ENCODE assay signal across 8 cellular contexts in the genomic region with DNA sequence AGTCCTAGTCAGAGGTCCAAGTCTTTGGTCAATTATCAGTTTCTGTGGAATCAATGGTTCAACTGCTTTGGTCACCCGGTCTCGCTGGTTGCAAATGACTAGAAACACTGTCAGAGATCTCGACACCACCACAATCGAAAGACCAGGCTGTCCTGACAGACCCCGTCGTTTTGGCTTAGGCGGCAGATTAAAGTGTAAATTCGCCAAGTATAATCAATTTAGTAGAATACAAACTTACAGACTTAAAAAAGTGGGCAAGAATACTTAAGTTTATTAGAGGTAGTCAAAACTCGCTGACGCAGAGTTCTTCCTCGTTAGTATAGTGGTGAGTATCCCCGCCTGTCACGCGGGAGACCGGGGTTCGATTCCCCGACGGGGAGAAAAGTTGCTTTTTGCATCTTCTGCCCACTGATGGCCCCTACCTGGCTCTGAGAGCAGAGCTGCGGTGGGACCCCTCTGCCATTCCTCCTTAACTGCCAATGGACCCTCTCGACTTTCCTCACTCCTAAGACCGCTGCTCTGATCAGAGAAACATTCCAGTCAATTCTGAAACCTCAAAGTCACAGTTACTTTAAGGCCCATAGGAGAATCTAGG. TPM values are rescaled to one million over a fixed set of nuclear protein-coding genes. Genes with fewer than 3 reads are reported as not detected.
A peak's percentile ranks its signal among the peaks of the same experiment; 100 is the strongest.
DNase-seq lines count a peak whose midpoint lies in the region; ATAC-seq and TF ChIP-seq lines count a peak whose summit lies in the region.

No MANE protein-coding gene starts in this region.

- H3K27me3 Mint-ChIP-seq in activated naive CD4-positive, alpha-beta T cell treated with anti-CD3 and anti-CD28 coated beads, Interleukin-2, amount 10 ng/mL, durations not matched to agents 7 days and 5 days, result peaks cover 52% of the 10 kb centered on the region

- CTCF ChIA-PET in activated naive CD4-positive, alpha-beta T cell treated with anti-CD3 and anti-CD28 coated beads, Interleukin-2, amount 10 ng/mL, durations not matched to agents 7 days and 5 days (lab: Charles Lee), result interaction anchor here (1.0 kb wide), 1 partner anchor 191 kb away, joined by 3 read pairs; no protein-coding TSS in a partner anchor

- peak overlapping the region; percentile 80 for H3K27ac Mint-ChIP-seq in activated naive CD4-positive, alpha-beta T cell treated with anti-CD3 and anti-CD28 coated beads, Interleukin-2, amount 10 ng/mL, durations not matched to agents 7 days and 5 days

- peak; percentile 45 for ATAC-seq in GM19395 (IDR thresholded peaks at IDR 0.05; ENCODE audit: unreplicated experiment)
- peak; percentile 68 for ATAC-seq in SK-N-SH treated with all-trans-retinoic acid at 6 μM for 48 hours

- H3K9me3 ChIP-seq in KOPT-K1 (ENCODE audit: insufficient read depth, low read length, poor library complexity, severe bottlenecking) (no peaks in the 10 kb centered on the region), cardiac muscle cell (ENCODE audit: low read depth) (no peaks in the 10 kb centered on the region), prostate gland (no peaks in the 10 kb centered on the region)

- peaks cover 20% of the 10 kb centered on the region for H3K27me3 ChIP-seq in cardiac muscle cell
- peaks cover 4% of the 10 kb centered on the region for H3K27me3 ChIP-seq in prostate gland (replicated peaks; ENCODE audit: insufficient read depth)

- H3K36me3 Mint-ChIP-seq in activated naive CD4-positive, alpha-beta T cell treated with anti-CD3 and anti-CD28 coated beads, Interleukin-2, amount 10 ng/mL, durations not matched to agents 7 days and 5 days, result no peaks in the 10 kb centered on the region

- no peak for TF ChIP-seq POLR2A in prostate gland (IDR thresholded peaks at IDR 0.05)

- DNase-seq in AG09319 (ENCODE audit: extremely low read depth, low read depth) (peak; percentile 49), cardiac muscle cell (ENCODE audit: low read depth in 1 of 2, low spot score in 1 of 2) (peak; percentile 36 to 78), prostate gland (ENCODE audit: low spot score) (peak; percentile 43), ureter (ENCODE audit: low spot score) (peak; percentile 63)
- DNase-seq in activated naive CD4-positive, alpha-beta T cell treated with anti-CD3 and anti-CD28 coated beads, Interleukin-2, amount 10 ng/mL, durations not matched to agents 7 days and 5 days, result peak; percentile 72

- intact Hi-C loops in prostate gland (cut with DNase I), result no loop called here

- H3K4me1 Mint-ChIP-seq in activated naive CD4-positive, alpha-beta T cell treated with anti-CD3 and anti-CD28 coated beads, Interleukin-2, amount 10 ng/mL, durations not matched to agents 7 days and 5 days, result peaks cover 22% of the 10 kb centered on the region

- 6% methylated on average over 21 of the region's 21 CpGs for WGBS in prostate gland

- peak overlapping the region; percentile 41 for H3K4me3 ChIP-seq in cardiac muscle cell
- H3K4me3 ChIP-seq in prostate gland, result peak overlapping the region; percentile 10 to 29

- TF ChIP-seq CTCF in AG09319 (IDR thresholded peaks at IDR 0.05; ENCODE audit: low read depth, low read length), result no peak
- TF ChIP-seq CTCF in cardiac muscle cell (IDR thresholded peaks at IDR 0.05; ENCODE audit: low read depth, low read length), result no peak
- no peak for TF ChIP-seq CTCF in prostate gland (IDR thresholded peaks at IDR 0.05)

- H3K4me3 Mint-ChIP-seq in activated naive CD4-positive, alpha-beta T cell treated with anti-CD3 and anti-CD28 coated beads, Interleukin-2, amount 10 ng/mL, durations not matched to agents 7 days and 5 days, result peak overlapping the region; percentile 76

- H3K27ac ChIP-seq in KOPT-K1 (ENCODE audit: low read depth, low read length, poor library complexity, severe bottlenecking), result peak overlapping the region; percentile 59
- no peak overlapping the region for H3K27ac ChIP-seq in cardiac muscle cell
- H3K27ac ChIP-seq in prostate gland, result no peak overlapping the region

- H3K36me3 ChIP-seq in KOPT-K1 (ENCODE audit: insufficient read depth, low read length) (no peaks in the 10 kb centered on the region), cardiac muscle cell (no peaks in the 10 kb centered on the region), prostate gland (no peaks in the 10 kb centered on the region)

- H3K9me3 Mint-ChIP-seq in activated naive CD4-positive, alpha-beta T cell treated with anti-CD3 and anti-CD28 coated beads, Interleukin-2, amount 10 ng/mL, durations not matched to agents 7 days and 5 days, result no peaks in the 10 kb centered on the region

- H3K4me1 ChIP-seq in cardiac muscle cell (ENCODE audit: low read depth) (no peaks in the 10 kb centered on the region), prostate gland (replicated peaks) (no peaks in the 10 kb centered on the region)

TF ChIP-seq in SK-N-SH treated with all-trans-retinoic acid at 6 μM for 48 hours, 23 proteins besides CTCF, POLR2A, EP300 and RAD21:
- TF ChIP-seq ISL1 (CRISPR knock-in tag; IDR thresholded peaks at IDR 0.05) (no peak), ARNTL (CRISPR knock-in tag; IDR thresholded peaks at IDR 0.05; ENCODE audit: borderline replicate concordance, low read depth) (no peak), ZNF565 (CRISPR knock-in tag; conservative IDR thresholded peaks at IDR 0.05; ENCODE audit: low read depth) (no peak)

RNA-seq across cellular contexts. Expression of gene ZNF184, which starts 30.6 kb away (rescaled TPM):
- total RNA-seq in cardiac muscle cell, result 4.9 and 6.4 TPM in 2 replicates
- 5.1 and 5.8 TPM in 2 replicates for polyA plus RNA-seq in cardiac muscle cell
- total RNA-seq in prostate gland, result 1 to 10 TPM; 6.2 to 8.2 TPM
- total RNA-seq in ureter, result 9.8 TPM
